ENCODE assay signal across 8 cellular contexts in the genomic region with DNA sequence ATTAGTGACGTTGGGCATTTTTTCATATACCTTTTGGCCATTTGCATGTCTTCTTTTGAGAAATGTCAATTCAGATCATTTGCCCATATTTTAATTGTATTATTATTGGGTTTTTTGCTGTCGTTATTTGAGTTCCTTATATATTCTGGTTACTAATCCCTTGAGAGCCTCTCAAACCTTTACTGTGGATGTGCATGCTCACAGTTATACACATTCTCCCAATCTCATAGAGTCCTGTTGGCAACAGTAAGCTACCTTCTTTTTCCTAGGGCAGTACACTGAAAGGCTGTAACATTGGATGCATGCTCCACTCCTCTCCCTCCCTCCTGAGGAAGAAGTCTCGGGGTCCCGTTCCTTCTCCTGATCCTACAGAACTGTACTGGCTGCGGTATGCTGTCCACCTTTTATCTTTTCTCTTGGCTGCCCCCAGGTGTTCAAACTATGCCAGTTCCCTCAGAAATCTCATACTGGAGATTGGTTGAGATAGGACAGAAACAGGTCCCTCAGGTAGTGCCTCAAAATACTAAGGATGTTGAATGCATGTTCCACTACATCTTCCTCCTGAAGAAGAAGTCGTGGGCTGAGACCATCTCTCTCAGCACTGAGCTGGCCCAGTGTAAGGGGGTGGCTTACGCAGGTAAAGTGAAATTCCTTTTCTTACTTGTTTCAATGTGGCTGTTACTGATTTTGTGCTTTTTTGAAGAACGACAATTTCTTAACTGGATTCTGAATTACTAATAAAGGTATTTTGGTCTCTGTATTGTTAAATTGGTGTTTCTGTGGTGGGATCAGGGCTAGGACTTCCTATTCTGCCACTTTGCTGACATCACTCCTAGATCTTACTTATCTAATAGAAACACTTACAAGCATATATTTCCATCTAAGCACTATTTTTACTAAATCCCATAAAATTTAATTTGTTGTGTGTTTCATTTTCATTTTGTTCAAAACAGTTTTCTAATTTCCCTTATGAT.
DNase-seq lines count a peak whose midpoint lies in the region; ATAC-seq, FAIRE-seq and TF ChIP-seq lines count a peak whose summit lies in the region.

No MANE protein-coding gene starts in this region.

- FAIRE-seq in RCC 7860 (lab: Jason Lieb, UNC): peak; percentile 51

- H3K4me1 Mint-ChIP-seq in immature natural killer cell: peaks cover 0 to 5% of the 10 kb centered on the region in 2 donors

- in situ Hi-C loops in ACHN (cut with HindIII; ENCODE audit: low pct_ligation_motif_present, low pct_unique_long_range_greater_than_20kb, low sequenced_read_pairs): no loop called here

- H3K27me3 Mint-ChIP-seq in immature natural killer cell (ENCODE audit: low read depth in 3 of 3): peaks cover 0 to 3% (median 2%) of the 10 kb centered on the region in 3 donors

- peak; percentile 31 for DNase-seq in ACHN
- peak; percentile 24 for DNase-seq in RCC 7860 (ENCODE audit: low spot score)
- peak; percentile 37 for DNase-seq in activated naive CD4-positive, alpha-beta T cell treated with Interleukin-2 at 50 U/mL for 16 hours
- peak; percentile 7 to 32 (median 22) for DNase-seq in immature natural killer cell
- DNase-seq in stimulated activated CD4-positive, alpha-beta T cell treated with anti-CD3 and anti-CD28 coated beads, Interleukin-4, amount 100 ng/mL, for 48 hours (ENCODE audit: low read depth in 2 of 2): peak; percentile 16 to 26

- no peaks in the 10 kb centered on the region for H3K9me3 Mint-ChIP-seq in immature natural killer cell

- ATAC-seq in HG03280 (IDR thresholded peaks at IDR 0.05; ENCODE audit: unreplicated experiment) (peak; percentile 70), GM19324 (IDR thresholded peaks at IDR 0.05; ENCODE audit: low FRiP score, unreplicated experiment) (no peak)

- H3K4me3 Mint-ChIP-seq in immature natural killer cell: no peak overlapping the region

- H3K27ac Mint-ChIP-seq in immature natural killer cell: no peak overlapping the region

- H3K36me3 Mint-ChIP-seq in immature natural killer cell: no peaks in the 10 kb centered on the region

- peak; percentile 51 for TF ChIP-seq CTCF in GM12872 (IDR thresholded peaks at IDR 0.05; ENCODE audit: insufficient read depth, low read depth, low read length)
